Comparison of ENCODE assay signal across 17 cellular contexts in genomic region chr7:155224116-155224811, GRCh38.
DNase-seq lines count a peak whose midpoint lies in the region; ATAC-seq, FAIRE-seq and TF ChIP-seq lines count a peak whose summit lies in the region.
"Had no signal": no experiment of that assay in that cellular context is flagged by ENCODE, and none has a peak within 500 bp of the region (broad histone marks: within the 10 kb centered on the region; RNA-seq: fewer than 3 reads in every experiment).

No MANE protein-coding gene starts in this region.

- H3K9me3 ChIP-seq in prostate gland: no peaks in the 10 kb centered on the region
- no peaks in the 10 kb centered on the region for H3K9me3 ChIP-seq in left ventricle myocardium inferior (replicated peaks)
- H3K9me3 ChIP-seq: BLaER1 treated with 17β-estradiol and CSF1 and Interleukin-3, amounts not matched to agents 10 nM and 100 nM had no signal

- H3K36me3 ChIP-seq in bronchial epithelial cell (ENCODE audit: control insufficient read depth, insufficient read depth, low read length) (no peaks in the 10 kb centered on the region), prostate gland (no peaks in the 10 kb centered on the region), left ventricle myocardium inferior (no peaks in the 10 kb centered on the region)
- H3K36me3 ChIP-seq: BLaER1 treated with 17β-estradiol and CSF1 and Interleukin-3, amounts not matched to agents 10 nM and 100 nM had no signal

- DNase-seq in LNCaP clone FGC (ENCODE audit: low read depth): peak; percentile 78
- DNase-seq in NCI-H2196 treated with DMSO at 0.1 percent for 48 hours (lab: John Stamatoyannopoulos, UW; ENCODE audit: unreplicated experiment): peak; percentile 7
- DNase-seq in bronchial epithelial cell (ENCODE audit: low read depth): peak; percentile 62
- peak; percentile 48 for DNase-seq in prostate gland (ENCODE audit: low spot score)
- DNase-seq in left ventricle myocardium inferior: no peak
- DNase-seq in NCI-H1436 treated with DMSO at 0.1 percent for 48 hours (lab: John Stamatoyannopoulos, UW): no peak
- no peak for DNase-seq in stimulated activated naive CD8-positive, alpha-beta T cell treated with anti-CD3 and anti-CD28 coated beads, Interleukin-15, Interleukin-2, amounts not matched to agents 100 U/mL and 50 U/mL, for 24 hours
- no peak for DNase-seq in activated naive CD4-positive, alpha-beta T cell treated with Interleukin-2 at 50 U/mL for 16 hours
- DNase-seq: caudate nucleus, left ventricle myocardium superior, NCI-H1930, T-helper 1 cell had no signal

- no peak for FAIRE-seq in bronchial epithelial cell (lab: Jason Lieb, UNC)
- FAIRE-seq: endometrium, G401.6 had no signal

- ATAC-seq in stimulated activated naive CD8-positive, alpha-beta T cell treated with anti-CD3 and anti-CD28 coated beads, Interleukin-15, Interleukin-2, amounts not matched to agents 100 U/mL and 50 U/mL, for 24 hours: no peak
- ATAC-seq: left ventricle myocardium superior, Panc1, sciatic nerve had no signal

- TF ChIP-seq POLR2A in prostate gland (IDR thresholded peaks at IDR 0.05): no peak

- intact Hi-C loops in prostate gland (cut with DNase I) (no loop called here), left ventricle myocardium inferior (cut with micrococcal nuclease) (no loop called here)

- no peak for TF ChIP-seq CTCF in LNCaP clone FGC (IDR thresholded peaks at IDR 0.05; ENCODE audit: control insufficient read depth, extremely low read depth, insufficient read depth)
- peak; percentile 5 for TF ChIP-seq CTCF in bronchial epithelial cell (IDR thresholded peaks at IDR 0.05; ENCODE audit: insufficient read depth, low read length, severe bottlenecking)
- peak in 1 of 4 experiments; percentile 20 for TF ChIP-seq CTCF in prostate gland (IDR thresholded peaks at IDR 0.05)
- no peak for TF ChIP-seq CTCF in left ventricle myocardium inferior (IDR thresholded peaks at IDR 0.05; ENCODE audit: borderline replicate concordance)

- H3K4me3 ChIP-seq in LNCaP clone FGC (ENCODE audit: low read depth, low read length): no peak overlapping the region
- no peak overlapping the region for H3K4me3 ChIP-seq in bronchial epithelial cell (ENCODE audit: low read depth, low read length)
- no peak overlapping the region for H3K4me3 ChIP-seq in prostate gland
- H3K4me3 ChIP-seq in left ventricle myocardium inferior: no peak overlapping the region
- H3K4me3 ChIP-seq: BLaER1 treated with 17β-estradiol and CSF1 and Interleukin-3, amounts not matched to agents 10 nM and 100 nM had no signal

- H3K27me3 ChIP-seq in bronchial epithelial cell (ENCODE audit: control insufficient read depth, insufficient read depth, low read length) (no peaks in the 10 kb centered on the region), prostate gland (replicated peaks; ENCODE audit: insufficient read depth) (no peaks in the 10 kb centered on the region), left ventricle myocardium inferior (ENCODE audit: low read depth) (peaks cover 46% of the 10 kb centered on the region)
- H3K27me3 ChIP-seq: BLaER1 treated with 17β-estradiol and CSF1 and Interleukin-3, amounts not matched to agents 10 nM and 100 nM had no signal

- H3K27ac ChIP-seq in prostate gland (no peak overlapping the region), left ventricle myocardium inferior (replicated peaks) (no peak overlapping the region)
- H3K27ac ChIP-seq: BLaER1 treated with 17β-estradiol and CSF1 and Interleukin-3, amounts not matched to agents 10 nM and 100 nM had no signal

- WGBS in prostate gland: 36% methylated on average over 12 of the region's 12 CpGs

- H3K4me1 ChIP-seq in prostate gland (replicated peaks) (peaks cover 4% of the 10 kb centered on the region), left ventricle myocardium inferior (no peaks in the 10 kb centered on the region)

Comparison
In these comparisons a context has a peak if more than half of its experiments do, and no peak if none do; other contexts are left out.
1. DNase-seq: peak in LNCaP clone FGC (single experiment), NCI-H2196 treated with DMSO at 0.1 percent for 48 hours (single experiment), bronchial epithelial cell (single experiment) and prostate gland (single experiment); none in left ventricle myocardium inferior (single experiment), NCI-H1436 treated with DMSO at 0.1 percent for 48 hours (single experiment), stimulated activated naive CD8-positive, alpha-beta T cell treated with anti-CD3 and anti-CD28 coated beads, Interleukin-15, Interleukin-2, amounts not matched to agents 100 U/mL and 50 U/mL, for 24 hours (single experiment) and activated naive CD4-positive, alpha-beta T cell treated with Interleukin-2 at 50 U/mL for 16 hours (single experiment).